25 cellular contexts compared by ENCODE assay signal in genomic region chr21:34517039-34517438, GRCh38.
"Had no signal": no experiment of that assay in that cellular context is flagged by ENCODE, and none has a peak within 500 bp of the region (broad histone marks: within the 10 kb centered on the region; RNA-seq: fewer than 3 reads in every experiment).

No MANE protein-coding gene starts in this region.

- H3K36me3 Mint-ChIP-seq: activated CD8-positive, alpha-beta memory T cell treated with anti-CD3 and anti-CD28 coated beads, Interleukin-2, amount 10 ng/mL, durations not matched to agents 7 days and 5 days had no signal

- H3K27ac ChIP-seq: body of pancreas, cardiac muscle cell, epithelial cell of prostate, thyroid gland, upper lobe of right lung, VCaP had no signal

- H3K4me3 ChIP-seq: body of pancreas, cardiac muscle cell, gastroesophageal sphincter, thyroid gland, upper lobe of right lung had no signal

- H3K4me1 Mint-ChIP-seq: memory B cell had no signal

- H3K9me3 Mint-ChIP-seq: activated CD4-positive, alpha-beta memory T cell treated with anti-CD3 and anti-CD28 coated beads for 36 hours; memory B cell; nephron progenitor cell had no signal

- H3K9me2 ChIP-seq: SK-N-SH had no signal

- H3K27ac Mint-ChIP-seq: activated CD4-positive, alpha-beta memory T cell treated with anti-CD3 and anti-CD28 coated beads for 36 hours; activated CD8-positive, alpha-beta memory T cell treated with anti-CD3 and anti-CD28 coated beads, Interleukin-2, amount 10 ng/mL, durations not matched to agents 7 days and 5 days; memory B cell; nephron progenitor cell; progenitor cell of endocrine pancreas had no signal

- H3K4me3 Mint-ChIP-seq: activated CD4-positive, alpha-beta memory T cell treated with anti-CD3 and anti-CD28 coated beads for 36 hours; activated CD8-positive, alpha-beta memory T cell treated with anti-CD3 and anti-CD28 coated beads, Interleukin-2, amount 10 ng/mL, durations not matched to agents 7 days and 5 days; memory B cell; nephron progenitor cell had no signal

- H3K9me3 ChIP-seq: body of pancreas, gastroesophageal sphincter, SK-N-SH, thyroid gland, upper lobe of right lung had no signal

- H3K27me3 Mint-ChIP-seq: activated CD4-positive, alpha-beta memory T cell treated with anti-CD3 and anti-CD28 coated beads for 36 hours; activated CD8-positive, alpha-beta memory T cell treated with anti-CD3 and anti-CD28 coated beads, Interleukin-2, amount 10 ng/mL, durations not matched to agents 7 days and 5 days; memory B cell; progenitor cell of endocrine pancreas had no signal

- H3K9ac ChIP-seq: SK-N-SH had no signal

- ATAC-seq: body of pancreas, gastroesophageal sphincter had no signal

- H3K27me3 ChIP-seq: body of pancreas, cardiac muscle cell, gastroesophageal sphincter, thyroid gland, upper lobe of right lung had no signal

- H3K36me3 ChIP-seq: cardiac muscle cell had no signal

- FAIRE-seq: islet of Langerhans had no signal

- H3K4me2 ChIP-seq: SK-N-SH had no signal

- DNase-seq: activated CD4-positive, alpha-beta T cell treated with anti-CD3 and anti-CD28 coated beads for 1 hour; activated naive CD4-positive, alpha-beta T cell; activated T-cell treated with anti-CD3 and anti-CD28 coated beads for 4 hours; anterior cingulate cortex; cortex of kidney; head of caudate nucleus; hypothalamus; nephron progenitor cell; occipital lobe; retina; SK-N-SH; stimulated activated CD4-positive, alpha-beta T cell treated with anti-CD3 and anti-CD28 coated beads, Interleukin-4, amount 100 ng/mL, for 1 hour; substantia nigra; upper lobe of right lung had no signal
